Comparison of ENCODE assay signal across 20 cellular contexts in genomic region chr1:232884262-232884661, GRCh38.
A peak's percentile ranks its signal among the peaks of the same experiment; 100 is the strongest.
DNase-seq lines count a peak whose midpoint lies in the region; ATAC-seq, FAIRE-seq and TF ChIP-seq lines count a peak whose summit lies in the region.
"Had no signal": no experiment of that assay in that cellular context is flagged by ENCODE, and none has a peak within 500 bp of the region (broad histone marks: within the 10 kb centered on the region; RNA-seq: fewer than 3 reads in every experiment).

No MANE protein-coding gene starts in this region.

- no peaks in the 10 kb centered on the region for H3K27me3 ChIP-seq in bronchial epithelial cell (ENCODE audit: control insufficient read depth, insufficient read depth, low read length)

- no peak for ATAC-seq in sciatic nerve
- ATAC-seq: Panc1 had no signal

- no peak overlapping the region for H3K4me3 ChIP-seq in bronchial epithelial cell (ENCODE audit: low read depth, low read length)

- TF ChIP-seq CTCF in D721Med (IDR thresholded peaks at IDR 0.05; ENCODE audit: insufficient read depth, missing control alignments) (no peak), bronchial epithelial cell (IDR thresholded peaks at IDR 0.05; ENCODE audit: insufficient read depth, low read length, severe bottlenecking) (no peak)

- FAIRE-seq in D721Med (lab: Jason Lieb, UNC) = peak; percentile 79
- no peak for FAIRE-seq in bronchial epithelial cell (lab: Jason Lieb, UNC)
- FAIRE-seq: HTR-8/SVneo had no signal

- intact Hi-C loops in sciatic nerve (cut with DNase I) = no loop called here

- H3K36me3 ChIP-seq in bronchial epithelial cell (ENCODE audit: control insufficient read depth, insufficient read depth, low read length) = no peaks in the 10 kb centered on the region

- no peak for DNase-seq in D721Med (ENCODE audit: insufficient read length, low spot score)
- peak; percentile 3 for DNase-seq in NCI-H226
- peak; percentile 12 for DNase-seq in bronchial epithelial cell (ENCODE audit: low read depth)
- peak; percentile 71 for DNase-seq in kidney tubule cell (ENCODE audit: low spot score)
- DNase-seq in sciatic nerve (ENCODE audit: low spot score) = no peak
- no peak for DNase-seq in HT-29 (ENCODE audit: low spot score)
- no peak for DNase-seq in SIG-M5 treated with dmso at 0.1 percent for 504 hours (lab: John Stamatoyannopoulos, UW; ENCODE audit: unreplicated experiment)
- no peak for DNase-seq in NCI-H748 (lab: John Stamatoyannopoulos, UW; ENCODE audit: unreplicated experiment)
- DNase-seq: COR-L47, DMS153, H9, NCI-H1417 treated with DMSO at 0.1 percent for 48 hours, NCI-H2029, NCI-H2171 treated with DMSO at 0.1 percent for 48 hours, NCI-H510A, NCI-H82, Right ventricle myocardium superior, SK-N-SH had no signal

Comparison
In these comparisons a context has a peak if more than half of its experiments do, and no peak if none do; other contexts are left out.
1. DNase-seq: peak in NCI-H226 (single experiment), bronchial epithelial cell (single experiment) and kidney tubule cell (single experiment); none in D721Med (single experiment), sciatic nerve (single experiment), HT-29 (single experiment), SIG-M5 treated with dmso at 0.1 percent for 504 hours (single experiment) and NCI-H748 (single experiment).